In the genomic region with DNA sequence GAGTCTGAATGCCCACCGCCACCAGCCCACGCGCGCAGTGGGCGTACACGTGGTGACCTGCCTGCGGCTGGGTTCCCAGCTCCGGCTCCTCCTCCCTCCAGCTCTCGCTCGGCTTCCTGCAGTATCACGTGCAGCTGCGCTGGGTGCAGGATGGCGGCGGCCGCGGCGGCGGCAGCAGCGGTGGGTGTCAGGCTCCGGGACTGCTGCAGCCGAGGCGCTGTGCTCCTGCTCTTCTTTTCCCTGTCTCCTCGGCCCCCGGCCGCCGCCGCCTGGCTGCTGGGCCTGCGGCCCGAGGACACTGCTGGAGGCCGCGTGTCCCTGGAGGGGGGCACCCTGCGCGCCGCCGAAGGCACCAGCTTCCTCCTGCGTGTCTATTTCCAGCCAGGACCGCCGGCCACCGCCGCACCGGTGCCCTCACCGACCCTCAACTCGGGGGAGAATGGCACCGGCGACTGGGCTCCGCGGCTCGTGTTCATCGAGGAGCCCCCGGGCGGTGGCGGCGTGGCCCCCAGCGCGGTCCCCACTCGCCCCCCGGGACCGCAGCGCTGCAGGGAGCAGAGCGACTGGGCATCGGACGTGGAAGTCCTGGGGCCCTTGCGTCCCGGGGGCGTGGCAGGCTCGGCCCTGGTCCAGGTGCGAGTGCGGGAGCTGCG, we compare ENCODE assay signal across 9 cellular contexts. TPM values are rescaled to one million over a fixed set of nuclear protein-coding genes. Genes with fewer than 3 reads are reported as not detected.
A peak's percentile ranks its signal among the peaks of the same experiment; 100 is the strongest.
DNase-seq lines count a peak whose midpoint lies in the region; ATAC-seq and TF ChIP-seq lines count a peak whose summit lies in the region.
"Had no signal": no experiment of that assay in that cellular context is flagged by ENCODE, and none has a peak within 500 bp of the region (broad histone marks: within the 10 kb centered on the region; RNA-seq: fewer than 3 reads in every experiment).

CNNM1 (plus strand) TSS at position 119 of the 653 bp plus-strand sequence; CDS start at position 151, 32 bp downstream.

- H3K9me3 ChIP-seq in breast epithelium = no peaks in the 10 kb centered on the region
- H3K9me3 ChIP-seq in WERI-Rb-1 (ENCODE audit: severe bottlenecking) = no peaks in the 10 kb centered on the region
- no peaks in the 10 kb centered on the region for H3K9me3 ChIP-seq in endodermal cell (ENCODE audit: control insufficient read depth, low read length)
- H3K9me3 ChIP-seq in muscle layer of colon (ENCODE audit: low read length) = no peaks in the 10 kb centered on the region

- TF ChIP-seq CTCF in breast epithelium (IDR thresholded peaks at IDR 0.05) = no peak
- TF ChIP-seq CTCF in MCF 10A (IDR thresholded peaks at IDR 0.05; ENCODE audit: unreplicated experiment) = no peak
- TF ChIP-seq CTCF in WERI-Rb-1 (IDR thresholded peaks at IDR 0.05; ENCODE audit: low read depth, low read length) = no peak
- TF ChIP-seq CTCF in endodermal cell (conservative IDR thresholded peaks at IDR 0.05) = no peak

- H3K36me3 Mint-ChIP-seq in MCF 10A (ENCODE audit: insufficient read depth, unreplicated experiment) (no peaks in the 10 kb centered on the region), endodermal cell (ENCODE audit: low read depth) (no peaks in the 10 kb centered on the region)

- ATAC-seq in HG03175 (IDR thresholded peaks at IDR 0.05; ENCODE audit: unreplicated experiment) = peak; percentile 59

- H3K36me3 ChIP-seq in breast epithelium (no peaks in the 10 kb centered on the region), WERI-Rb-1 (no peaks in the 10 kb centered on the region), endodermal cell (ENCODE audit: control insufficient read depth, insufficient read depth, low read length) (peaks cover 5% of the 10 kb centered on the region), muscle layer of colon (ENCODE audit: insufficient read depth, low read length) (no peaks in the 10 kb centered on the region)

- H3K4me3 ChIP-seq in breast epithelium (peak within 1 kb of the TSS; percentile 48 to 84 (median 63)), WERI-Rb-1 (ENCODE audit: low read depth, low read length) (peak within 1 kb of the TSS; percentile 61), endodermal cell (ENCODE audit: low read length) (peak within 1 kb of the TSS; percentile 82), muscle layer of colon (ENCODE audit: low read depth in 1 of 2, low read length in 2 of 2) (peak within 1 kb of the TSS; percentile 57 to 66)

- POLR2A ChIA-PET in MCF 10A (lab: Yijun Ruan, JAX) = interaction anchor here (0.6 kb wide), 1 partner anchor 9 kb away, joined by 3 read pairs; no protein-coding TSS in a partner anchor

- no peak within 1 kb of the TSS for H3K27ac Mint-ChIP-seq in MCF 10A (ENCODE audit: low read depth, unreplicated experiment)
- H3K27ac Mint-ChIP-seq in endodermal cell = no peak within 1 kb of the TSS

- no peaks in the 10 kb centered on the region for H3K4me1 Mint-ChIP-seq in MCF 10A (ENCODE audit: insufficient read depth, unreplicated experiment)
- peaks cover 21% of the 10 kb centered on the region for H3K4me1 Mint-ChIP-seq in endodermal cell

- H3K4me3 Mint-ChIP-seq in MCF 10A (ENCODE audit: unreplicated experiment) (no peak within 1 kb of the TSS), endodermal cell (peak within 1 kb of the TSS; percentile 39)

- no peak within 1 kb of the TSS for H3K9ac ChIP-seq in endodermal cell (ENCODE audit: extremely low read depth, low read length, poor library complexity, severe bottlenecking)
- H3K9ac ChIP-seq in muscle layer of colon (ENCODE audit: low read length) = no peak within 1 kb of the TSS

- no peaks in the 10 kb centered on the region for H3K9me3 Mint-ChIP-seq in MCF 10A (ENCODE audit: unreplicated experiment)
- peaks cover 2% of the 10 kb centered on the region for H3K9me3 Mint-ChIP-seq in endodermal cell

- BruUV-seq in MCF 10A (replicated peaks; lab: Mats Ljungman, UMichigan) = no TSS peak

- H3K27ac ChIP-seq in breast epithelium (no peak within 1 kb of the TSS), WERI-Rb-1 (no peak within 1 kb of the TSS), endodermal cell (ENCODE audit: low read depth, low read length) (no peak within 1 kb of the TSS), muscle layer of colon (ENCODE audit: low read depth, low read length) (no peak within 1 kb of the TSS), temporal lobe (ENCODE audit: low read depth, low read length) (peak within 1 kb of the TSS; percentile 44)

- DNase-seq in breast epithelium (ENCODE audit: low spot score in 2 of 2) = no peak
- no peak for DNase-seq in MCF 10A (ENCODE audit: unreplicated experiment)
- DNase-seq in WERI-Rb-1 = peak; percentile 69
- peak; percentile 88 for DNase-seq in endodermal cell
- DNase-seq in OCI-M1 (lab: John Stamatoyannopoulos, UW) = no peak

- H3K4me1 ChIP-seq in breast epithelium (peaks cover 0 to 4% of the 10 kb centered on the region in 2 donors), endodermal cell (ENCODE audit: control insufficient read depth, insufficient read depth, low read length) (peaks cover 3% of the 10 kb centered on the region), muscle layer of colon (ENCODE audit: insufficient read depth, low read length) (no peaks in the 10 kb centered on the region)

- H3K27me3 ChIP-seq in breast epithelium = peaks cover 6 to 20% of the 10 kb centered on the region in 2 donors
- H3K27me3 ChIP-seq in WERI-Rb-1 (ENCODE audit: insufficient read depth, low read depth, severe bottlenecking) = no peaks in the 10 kb centered on the region
- H3K27me3 ChIP-seq in endodermal cell (ENCODE audit: control insufficient read depth, insufficient read depth, low read length, poor library complexity, severe bottlenecking) = peaks cover 40% of the 10 kb centered on the region
- peaks cover 10 to 18% of the 10 kb centered on the region in 2 donors for H3K27me3 ChIP-seq in muscle layer of colon (ENCODE audit: control insufficient read depth in 1 of 2, insufficient read depth in 2 of 2, low read length in 2 of 2)

- WGBS in endodermal cell (ENCODE audit: insufficient coverage in 1 of 2, insufficient read length in 1 of 2), 2 experiments = 0 to 1% methylated on average over 18 to 69 of the region's 69 CpGs

- CTCF ChIA-PET in MCF 10A (lab: Yijun Ruan, JAX) = no interaction called here

- intact Hi-C loops in breast epithelium (cut with DNase I; ENCODE audit: low total_unique reads) = no loop called here
- intact Hi-C loops in MCF 10A (cut with micrococcal nuclease) = no loop called here

- H3K27me3 Mint-ChIP-seq in MCF 10A (ENCODE audit: insufficient read depth, unreplicated experiment) (peaks cover 28% of the 10 kb centered on the region), endodermal cell (ENCODE audit: insufficient read depth) (peaks cover 48% of the 10 kb centered on the region)

- no peak for TF ChIP-seq POLR2A in breast epithelium (IDR thresholded peaks at IDR 0.05)

RNA-seq across cellular contexts. Expression of gene CNNM1, which starts in this region (rescaled TPM):
- under 1 TPM; 0.64 to 0.98 (median 0.88) TPM for total RNA-seq in breast epithelium
- total RNA-seq in MCF 10A (2022) = 0.10 TPM in 1 of 2 replicates, not detected in the other
- 1 to 10 TPM; 2.8 to 3.8 TPM for total RNA-seq in endodermal cell
- 1.5 TPM for polyA plus RNA-seq in endodermal cell (2013, experiment 1 of 2)
- 1.4 TPM for polyA plus RNA-seq in endodermal cell (2013, experiment 2 of 2)
- total RNA-seq in temporal lobe = 3.4 TPM
- total RNA-seq: dermis microvascular lymphatic vessel endothelial cell had no signal

Comparison
In these comparisons a context has a peak if more than half of its experiments do, and no peak if none do; other contexts are left out.
1. DNase-seq: peak in WERI-Rb-1 (single experiment) and endodermal cell (single experiment); none in breast epithelium (0 of 2), MCF 10A (single experiment) and OCI-M1 (single experiment).
2. Peak in every context shown above with its lines, with median percentiles within 50 percentile points of each other: H3K4me3 ChIP-seq.